7 cellular contexts compared by ENCODE assay signal in genomic region chr6:56637640-56638039, GRCh38. TPM values are rescaled to one million over a fixed set of nuclear protein-coding genes. Genes with fewer than 3 reads are reported as not detected.
DNase-seq lines count a peak whose midpoint lies in the region; ATAC-seq, FAIRE-seq and TF ChIP-seq lines count a peak whose summit lies in the region.

No MANE protein-coding gene starts in this region.

- FAIRE-seq in GM12892 (lab: Jason Lieb, UNC): peak; percentile 77

- WGBS in tibial nerve, 2 donors: 0 to 6% methylated on average over 2 of the region's 2 CpGs

- H3K9me3 ChIP-seq in tibial nerve: no peaks in the 10 kb centered on the region

- peak; percentile 51 to 79 (median 62) for TF ChIP-seq CTCF in tibial nerve (IDR thresholded peaks at IDR 0.05)

- H3K36me3 ChIP-seq in tibial nerve: peaks cover 0 to 63% (median 0%) of the 10 kb centered on the region in 3 donors

- DNase-seq in GM12892 (ENCODE audit: insufficient read length) (no peak), NCI-H2196 (lab: John Stamatoyannopoulos, UW; ENCODE audit: unreplicated experiment) (peak; percentile 50), astrocyte of the hippocampus (ENCODE audit: low read depth, low spot score) (peak; percentile 77), inferior parietal cortex (ENCODE audit: extremely low spot score) (peak; percentile 89), tibial nerve (ENCODE audit: low spot score in 2 of 2) (peak in 1 of 2 donors; percentile 64)
- DNase-seq in activated CD4-positive, alpha-beta T cell treated with anti-CD3 and anti-CD28 coated beads, Interleukin-2, amount 50 U/mL, for 48 hours: no peak

- TF ChIP-seq POLR2A in GM12892 (IDR thresholded peaks at IDR 0.05; ENCODE audit: low read depth, low read length) (no peak), tibial nerve (IDR thresholded peaks at IDR 0.05) (no peak)

- no peak overlapping the region for H3K4me3 ChIP-seq in tibial nerve

- TF ChIP-seq EP300 in tibial nerve (IDR thresholded peaks at IDR 0.05): no peak

- peak overlapping the region in 2 of 4 donors; percentile 63 to 66 for H3K27ac ChIP-seq in tibial nerve

- peaks cover 0 to 20% (median 0%) of the 10 kb centered on the region in 4 donors for H3K4me1 ChIP-seq in tibial nerve

- no peak for ATAC-seq in HG03354 (IDR thresholded peaks at IDR 0.05; ENCODE audit: poor library complexity, severe bottlenecking, unreplicated experiment)

- H3K27me3 ChIP-seq in tibial nerve: no peaks in the 10 kb centered on the region

RNA-seq across cellular contexts. Expression of gene DST, which starts 5.0 kb away (rescaled TPM):
- 38.3 TPM for polyA plus RNA-seq in GM12892 (2012; ENCODE audit: missing spikeins)
- total RNA-seq in tibial nerve: 100 to 1,000 TPM; 331 to 417 (median 368) TPM

Comparison
In these comparisons a context has a peak if more than half of its experiments do, and no peak if none do; other contexts are left out.
1. DNase-seq: peak in NCI-H2196 (single experiment), astrocyte of the hippocampus (single experiment) and inferior parietal cortex (single experiment); none in GM12892 (single experiment) and activated CD4-positive, alpha-beta T cell treated with anti-CD3 and anti-CD28 coated beads, Interleukin-2, amount 50 U/mL, for 48 hours (0 of 2).